In the genomic region with DNA sequence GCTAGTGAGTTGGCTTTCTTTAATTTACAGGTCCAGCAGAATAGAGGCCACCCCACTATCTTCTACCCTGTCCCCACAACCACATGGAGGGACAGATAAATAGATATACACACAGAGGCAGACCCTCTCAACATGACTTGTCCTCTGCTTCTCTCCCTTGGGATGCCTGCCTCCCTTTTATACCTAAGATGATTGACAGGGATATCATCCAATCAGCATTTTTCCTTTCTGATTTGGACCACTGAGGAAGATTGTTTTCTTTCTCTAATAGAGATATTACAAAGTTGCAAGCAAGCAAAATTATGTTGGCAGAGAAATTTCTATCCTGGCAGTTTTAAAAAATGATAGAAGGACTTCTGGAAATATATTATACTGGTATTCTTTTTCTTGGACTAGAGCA, we compare ENCODE assay signal across 21 cellular contexts. TPM values are rescaled to one million over a fixed set of nuclear protein-coding genes. Genes with fewer than 3 reads are reported as not detected.
DNase-seq lines count a peak whose midpoint lies in the region; TF ChIP-seq lines count a peak whose summit lies in the region.
"Had no signal": no experiment of that assay in that cellular context is flagged by ENCODE, and none has a peak within 500 bp of the region (broad histone marks: within the 10 kb centered on the region; RNA-seq: fewer than 3 reads in every experiment).

No MANE protein-coding gene starts in this region.

- peak; percentile 19 for DNase-seq in NCI-H82 (lab: John Stamatoyannopoulos, UW)
- no peak for DNase-seq in NCI-H82 treated with DMSO at 0.1 percent for 48 hours (lab: John Stamatoyannopoulos, UW; ENCODE audit: unreplicated experiment)
- no peak for DNase-seq in HEK293T (ENCODE audit: extremely low spot score)
- peak; percentile 5 for DNase-seq in NCI-H69 (lab: John Stamatoyannopoulos, UW)
- DNase-seq in choroid plexus epithelial cell (ENCODE audit: low read depth) = peak; percentile 6
- no peak for DNase-seq in central memory CD4-positive, alpha-beta T cell
- DNase-seq in lower leg skin (ENCODE audit: low spot score in 2 of 2) = no peak
- DNase-seq: ACHN; BE2C; C1 segment of cervical spinal cord; CD4-positive, CD25-positive, alpha-beta regulatory T cell; CD8-positive, alpha-beta memory T cell; COR-L47; DMS153; DND-41; HFFc6; Karpas-422; KBM-7 had no signal

- intact Hi-C loops in lower leg skin (cut with DNase I; ENCODE audit: low total_unique reads) = no loop called here

- TF ChIP-seq CTCF in choroid plexus epithelial cell (conservative IDR thresholded peaks at IDR 0.05; ENCODE audit: low read depth, low read length) (no peak), lower leg skin (IDR thresholded peaks at IDR 0.05) (no peak)

- no peak overlapping the region for H3K4me3 ChIP-seq in choroid plexus epithelial cell (ENCODE audit: low read depth, low read length)
- H3K4me3 ChIP-seq in lower leg skin (ENCODE audit: low read depth, poor library complexity, severe bottlenecking) = no peak overlapping the region
- H3K4me3 ChIP-seq: GM23248, HAP-1 had no signal

- CTCF ChIA-PET in HEK293T (lab: Yijun Ruan, JAX) = no interaction called here

- no peak for TF ChIP-seq POLR2A in lower leg skin (IDR thresholded peaks at IDR 0.05)

- POLR2A ChIA-PET in HEK293T (lab: Yijun Ruan, JAX) = no interaction called here

TF ChIP-seq in HEK293T, 16 proteins besides CTCF, POLR2A, EP300 and RAD21:
- TF ChIP-seq SUZ12 (IDR thresholded peaks at IDR 0.05) = no peak
- TF ChIP-seq, protein P1, sequence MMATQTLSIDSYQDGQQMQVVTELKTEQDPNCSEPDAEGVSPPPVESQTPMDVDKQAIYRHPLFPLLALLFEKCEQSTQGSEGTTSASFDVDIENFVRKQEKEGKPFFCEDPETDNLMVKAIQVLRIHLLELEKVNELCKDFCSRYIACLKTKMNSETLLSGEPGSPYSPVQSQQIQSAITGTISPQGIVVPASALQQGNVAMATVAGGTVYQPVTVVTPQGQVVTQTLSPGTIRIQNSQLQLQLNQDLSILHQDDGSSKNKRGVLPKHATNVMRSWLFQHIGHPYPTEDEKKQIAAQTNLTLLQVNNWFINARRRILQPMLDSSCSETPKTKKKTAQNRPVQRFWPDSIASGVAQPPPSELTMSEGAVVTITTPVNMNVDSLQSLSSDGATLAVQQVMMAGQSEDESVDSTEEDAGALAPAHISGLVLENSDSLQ (IDR thresholded peaks at IDR 0.05) = peak; percentile 91

RNA-seq across cellular contexts. Expression of a gene that starts 35.8 kb away (rescaled TPM):
- not detected for total RNA-seq in lower leg skin
- total RNA-seq: CD4-positive, CD25-positive, alpha-beta regulatory T cell; CD8-positive, alpha-beta memory T cell; GM23248; H4; HFFc6 had no signal

Comparison
In these comparisons a context has a peak if more than half of its experiments do, and no peak if none do; other contexts are left out.
1. DNase-seq: peak in NCI-H82 (single experiment), NCI-H69 (single experiment) and choroid plexus epithelial cell (single experiment); none in NCI-H82 treated with DMSO at 0.1 percent for 48 hours (single experiment), HEK293T (single experiment), central memory CD4-positive, alpha-beta T cell (single experiment) and lower leg skin (0 of 2).